Comparison of ENCODE assay signal across 15 cellular contexts in the genomic region with DNA sequence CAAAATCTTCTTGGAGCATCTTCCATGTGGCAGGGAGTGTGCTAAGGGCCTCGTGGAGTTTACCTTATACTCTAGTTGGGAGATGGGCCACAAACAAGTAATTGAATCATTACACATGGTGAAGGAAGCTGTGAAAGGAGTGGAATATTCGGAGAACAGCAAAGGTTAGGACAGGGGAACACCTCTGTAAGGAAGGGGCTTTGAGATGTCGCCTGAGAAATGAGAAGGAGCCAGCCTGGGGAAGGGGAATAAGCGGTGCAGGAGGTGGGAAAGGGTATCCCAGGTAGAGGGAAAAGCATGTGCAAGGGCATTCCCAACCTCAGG. TPM values are rescaled to one million over a fixed set of nuclear protein-coding genes. Genes with fewer than 3 reads are reported as not detected.
DNase-seq lines count a peak whose midpoint lies in the region; ATAC-seq and TF ChIP-seq lines count a peak whose summit lies in the region.
"Had no signal": no experiment of that assay in that cellular context is flagged by ENCODE, and none has a peak within 500 bp of the region (broad histone marks: within the 10 kb centered on the region; RNA-seq: fewer than 3 reads in every experiment).

No MANE protein-coding gene starts in this region.

- intact Hi-C loops in natural killer cell (cut with micrococcal nuclease), result no loop called here

- H3K4me3 Mint-ChIP-seq in chondrocyte (ENCODE audit: unreplicated experiment), result no peak overlapping the region
- no peak overlapping the region for H3K4me3 Mint-ChIP-seq in natural killer cell
- H3K4me3 Mint-ChIP-seq in type B pancreatic cell, result peak overlapping the region; percentile 58
- H3K4me3 Mint-ChIP-seq: activated naive CD8-positive, alpha-beta T cell treated with anti-CD3 and anti-CD28 coated beads for 36 hours; stimulated activated naive CD8-positive, alpha-beta T cell treated with anti-CD3 and anti-CD28 coated beads, Interleukin-15, Interleukin-2, amounts not matched to agents 100 ng/mL and 50 ng/mL, for 24 hours had no signal

- no peaks in the 10 kb centered on the region for H3K9me3 ChIP-seq in SK-N-SH

- CTCF ChIA-PET in SK-N-SH (lab: Yijun Ruan, JAX), result interaction anchor here (2.1 to 4.1 kb wide), 2 partner anchors 28 to 52 kb away, joined by 9 to 39 read pairs; no protein-coding TSS in a partner anchor

- TF ChIP-seq EP300 in SK-N-SH (IDR thresholded peaks at IDR 0.05; ENCODE audit: borderline replicate concordance in 1 of 2, low read depth in 1 of 2, low read length in 1 of 2), result no peak

- H3K9me3 Mint-ChIP-seq in chondrocyte (ENCODE audit: low read depth) (no peaks in the 10 kb centered on the region), natural killer cell (peaks cover 0 to 3% of the 10 kb centered on the region in 2 donors), type B pancreatic cell (no peaks in the 10 kb centered on the region)

- no peaks in the 10 kb centered on the region for H3K36me3 ChIP-seq in SK-N-SH (replicated peaks in 1 of 2; ENCODE audit: control insufficient read depth in 1 of 2, insufficient read depth in 2 of 2, low read length in 1 of 2)

- H3K9me2 ChIP-seq in SK-N-SH, result no peaks in the 10 kb centered on the region

- TF ChIP-seq CTCF in SK-N-SH (IDR thresholded peaks at IDR 0.05) (no peak), chondrocyte (IDR thresholded peaks at IDR 0.05) (no peak), natural killer cell (IDR thresholded peaks at IDR 0.05) (no peak), type B pancreatic cell (conservative IDR thresholded peaks at IDR 0.05) (no peak)

- H3K27ac ChIP-seq in SK-N-SH (ENCODE audit: low read depth in 2 of 2, low read length in 1 of 2) (peak overlapping the region in 1 of 2 experiments; percentile 30; a peak in 2 of 4 replicates), substantia nigra (ENCODE audit: low read depth, low read length, poor library complexity, severe bottlenecking) (no peak overlapping the region)

- no peak overlapping the region for H3K4me2 ChIP-seq in SK-N-SH

- H3K36me3 Mint-ChIP-seq in chondrocyte (ENCODE audit: low read depth), result no peaks in the 10 kb centered on the region
- no peaks in the 10 kb centered on the region for H3K36me3 Mint-ChIP-seq in natural killer cell
- no peaks in the 10 kb centered on the region for H3K36me3 Mint-ChIP-seq in type B pancreatic cell

- H3K4me3 ChIP-seq in SK-N-SH (ENCODE audit: low read depth in 2 of 2, low read length in 1 of 2), result no peak overlapping the region

- 88% methylated on average over 4 of the region's 4 CpGs for WGBS in SK-N-SH (ENCODE audit: low lambda C conversion rate)

- H2AFZ ChIP-seq in SK-N-SH (ENCODE audit: low read depth), result peak overlapping the region; percentile 18; the same call in 1 of the 2 replicates

- H3K27ac Mint-ChIP-seq in chondrocyte (ENCODE audit: unreplicated experiment) (peak overlapping the region; percentile 46), natural killer cell (peak overlapping the region; percentile 17 to 94), type B pancreatic cell (peak overlapping the region; percentile 27)
- H3K27ac Mint-ChIP-seq: activated naive CD8-positive, alpha-beta T cell treated with anti-CD3 and anti-CD28 coated beads for 36 hours; stimulated activated naive CD8-positive, alpha-beta T cell treated with anti-CD3 and anti-CD28 coated beads, Interleukin-15, Interleukin-2, amounts not matched to agents 100 ng/mL and 50 ng/mL, for 24 hours had no signal

- H3K27me3 ChIP-seq in SK-N-SH (ENCODE audit: insufficient read depth), result no peaks in the 10 kb centered on the region

- TF ChIP-seq RAD21 in SK-N-SH (IDR thresholded peaks at IDR 0.05; ENCODE audit: low read length), result no peak

- H3K4me1 Mint-ChIP-seq in chondrocyte (ENCODE audit: low read depth), result peaks cover 48% of the 10 kb centered on the region
- peaks cover 34 to 46% of the 10 kb centered on the region in 2 donors for H3K4me1 Mint-ChIP-seq in natural killer cell
- H3K4me1 Mint-ChIP-seq in type B pancreatic cell (ENCODE audit: unreplicated experiment), result peaks cover 35% of the 10 kb centered on the region

- ATAC-seq in SK-N-SH treated with all-trans-retinoic acid at 6 μM for 48 hours, result no peak
- ATAC-seq in natural killer cell, result no peak
- ATAC-seq in GM18870 (IDR thresholded peaks at IDR 0.05; ENCODE audit: unreplicated experiment), result no peak
- ATAC-seq in GM21529 (IDR thresholded peaks at IDR 0.05; ENCODE audit: unreplicated experiment), result no peak

- no peaks in the 10 kb centered on the region for H3K27me3 Mint-ChIP-seq in chondrocyte (ENCODE audit: low read depth)
- H3K27me3 Mint-ChIP-seq in natural killer cell (ENCODE audit: low read depth in 2 of 2), result no peaks in the 10 kb centered on the region
- peaks cover 5% of the 10 kb centered on the region for H3K27me3 Mint-ChIP-seq in type B pancreatic cell
- H3K27me3 Mint-ChIP-seq: activated naive CD8-positive, alpha-beta T cell treated with anti-CD3 and anti-CD28 coated beads for 36 hours; stimulated activated naive CD8-positive, alpha-beta T cell treated with anti-CD3 and anti-CD28 coated beads, Interleukin-15, Interleukin-2, amounts not matched to agents 100 ng/mL and 50 ng/mL, for 24 hours had no signal

- H4K20me1 ChIP-seq in SK-N-SH (ENCODE audit: insufficient read depth), result no peaks in the 10 kb centered on the region

- H3K4me1 ChIP-seq in SK-N-SH (ENCODE audit: control insufficient read depth in 1 of 2, insufficient read depth in 2 of 2, low read depth in 1 of 2, low read length in 1 of 2), result peaks cover 31 to 37% of the 10 kb centered on the region in 2 experiments; a peak in 3 of 4 replicates

- H3K9ac ChIP-seq in SK-N-SH, result no peak overlapping the region

- POLR2A ChIA-PET in SK-N-SH (lab: Yijun Ruan, JAX), result no interaction called here

- DNase-seq in SK-N-SH (no peak), chondrocyte (ENCODE audit: low spot score) (no peak), natural killer cell (no peak), type B pancreatic cell (ENCODE audit: extremely low spot score, unreplicated experiment) (no peak), substantia nigra (lab: John Stamatoyannopoulos, UW) (no peak)
- DNase-seq: activated naive CD8-positive, alpha-beta T cell treated with anti-CD3 and anti-CD28 coated beads for 36 hours; islet precursor cell; NCI-H1048; NCI-H446 treated with DMSO at 0.1 percent for 48 hours; RPMI8226; stimulated activated CD4-positive, alpha-beta T cell treated with anti-CD3 and anti-CD28 coated beads, Interleukin-4, amount 100 ng/mL, for 24 hours had no signal

- peaks cover 17% of the 10 kb centered on the region for H3F3A ChIP-seq in SK-N-SH (replicated peaks; ENCODE audit: insufficient read depth)

- peaks cover 24% of the 10 kb centered on the region for H3K79me2 ChIP-seq in SK-N-SH (ENCODE audit: insufficient read depth)

TF ChIP-seq in SK-N-SH, 30 proteins besides CTCF, POLR2A, EP300 and RAD21 (continues in another document):
- TF ChIP-seq, protein P1, sequence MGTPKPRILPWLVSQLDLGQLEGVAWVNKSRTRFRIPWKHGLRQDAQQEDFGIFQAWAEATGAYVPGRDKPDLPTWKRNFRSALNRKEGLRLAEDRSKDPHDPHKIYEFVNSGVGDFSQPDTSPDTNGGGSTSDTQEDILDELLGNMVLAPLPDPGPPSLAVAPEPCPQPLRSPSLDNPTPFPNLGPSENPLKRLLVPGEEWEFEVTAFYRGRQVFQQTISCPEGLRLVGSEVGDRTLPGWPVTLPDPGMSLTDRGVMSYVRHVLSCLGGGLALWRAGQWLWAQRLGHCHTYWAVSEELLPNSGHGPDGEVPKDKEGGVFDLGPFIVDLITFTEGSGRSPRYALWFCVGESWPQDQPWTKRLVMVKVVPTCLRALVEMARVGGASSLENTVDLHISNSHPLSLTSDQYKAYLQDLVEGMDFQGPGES (IDR thresholded peaks at IDR 0.05; ENCODE audit: low read depth, low read length), result no peak
- TF ChIP-seq JUND (IDR thresholded peaks at IDR 0.05), result no peak
- TF ChIP-seq NRF1 (IDR thresholded peaks at IDR 0.05; ENCODE audit: low read depth, low read length), result no peak
- TF ChIP-seq MAX (IDR thresholded peaks at IDR 0.05; ENCODE audit: low read depth), result no peak
- TF ChIP-seq TAF1 (IDR thresholded peaks at IDR 0.05; ENCODE audit: borderline replicate concordance, low read depth, low read length), result no peak
- TF ChIP-seq TEAD4 (IDR thresholded peaks at IDR 0.05; ENCODE audit: borderline replicate concordance, insufficient read depth), result no peak
- TF ChIP-seq FOSL2 (IDR thresholded peaks at IDR 0.05; ENCODE audit: borderline replicate concordance, low read depth), result no peak

TF ChIP-seq in SK-N-SH treated with all-trans-retinoic acid at 6 μM for 48 hours, 23 proteins besides CTCF, POLR2A, EP300 and RAD21:
- no peak for TF ChIP-seq ISL1 (CRISPR knock-in tag; IDR thresholded peaks at IDR 0.05)
- no peak for TF ChIP-seq BACH2 (CRISPR knock-in tag; IDR thresholded peaks at IDR 0.05; ENCODE audit: borderline replicate concordance)
- no peak for TF ChIP-seq ZNF565 (CRISPR knock-in tag; conservative IDR thresholded peaks at IDR 0.05; ENCODE audit: low read depth)

RNA-seq across cellular contexts. Expression of gene STOM, which starts 2.2 kb away (rescaled TPM):
- 40.5 and 49.7 TPM in 2 replicates for polyA plus RNA-seq in SK-N-SH (2012; rRNA removed)
- 55.2 and 55.7 TPM in 2 replicates for polyA plus RNA-seq in SK-N-SH (2012; cell fraction: cytosol; rRNA removed)
- polyA plus RNA-seq in SK-N-SH (2012; cell fraction: nucleus; rRNA removed), result 11.9 and 21.8 TPM in 2 replicates
- 46.5 to 83.6 TPM (median 82.2 TPM) in 3 replicates for total RNA-seq in chondrocyte
- 100 to 1,000 TPM; 185 to 241 (median 189) TPM for total RNA-seq in natural killer cell
- 30.7 and 35.3 TPM in 2 replicates for total RNA-seq in type B pancreatic cell (ENCODE audit: low replicate concordance)
